In genomic region chr7:107017965-107018714, GRCh38 we compare ENCODE assay signal across 19 cellular contexts. TPM values are rescaled to one million over a fixed set of nuclear protein-coding genes. Genes with fewer than 3 reads are reported as not detected.
DNase-seq lines count a peak whose midpoint lies in the region; ATAC-seq and TF ChIP-seq lines count a peak whose summit lies in the region.
"Had no signal": no experiment of that assay in that cellular context is flagged by ENCODE, and none has a peak within 500 bp of the region (broad histone marks: within the 10 kb centered on the region; RNA-seq: fewer than 3 reads in every experiment).

No MANE protein-coding gene starts in this region.

- POLR2A ChIA-PET in T-cell (lab: Charles Lee): no interaction called here

- H3K9me3 Mint-ChIP-seq in T-cell: no peaks in the 10 kb centered on the region
- H3K9me3 Mint-ChIP-seq: CD4-positive, alpha-beta T cell had no signal

- H3K9me3 ChIP-seq in right atrium auricular region: peaks cover 0 to 1% of the 10 kb centered on the region in 2 donors
- H3K9me3 ChIP-seq in subcutaneous abdominal adipose tissue (ENCODE audit: control insufficient read depth in 5 of 5, low read length in 5 of 5): peaks cover 0 to 5% (median 0%) of the 10 kb centered on the region in 5 donors
- H3K9me3 ChIP-seq: A549, Caco-2, HAP-1 had no signal

- ATAC-seq in left ventricle myocardium superior (peak; percentile 26), GM18502 (IDR thresholded peaks at IDR 0.05; ENCODE audit: poor library complexity, unreplicated experiment) (no peak), T-cell (replicated peaks in 1 of 4) (no peak)
- ATAC-seq: A549 had no signal

- H3K27ac ChIP-seq in right atrium auricular region (no peak overlapping the region), subcutaneous abdominal adipose tissue (ENCODE audit: low read depth, low read length) (peak overlapping the region; percentile 25)
- H3K27ac ChIP-seq: 22Rv1, A549, C4-2B had no signal

- H3K27me3 Mint-ChIP-seq in T-cell: peaks cover 2 to 4% of the 10 kb centered on the region in 2 donors

- H3K27ac Mint-ChIP-seq in T-cell: no peak overlapping the region
- H3K27ac Mint-ChIP-seq: CD4-positive, alpha-beta T cell had no signal

- H3K27me3 ChIP-seq in right atrium auricular region: no peaks in the 10 kb centered on the region
- no peaks in the 10 kb centered on the region for H3K27me3 ChIP-seq in subcutaneous abdominal adipose tissue (ENCODE audit: control insufficient read depth in 5 of 5, insufficient read depth in 4 of 5, low read length in 5 of 5)

- no peak for TF ChIP-seq CTCF in right atrium auricular region (IDR thresholded peaks at IDR 0.05)

- CTCF ChIA-PET in T-cell (lab: Charles Lee): no interaction called here

- peaks cover 0 to 4% of the 10 kb centered on the region in 2 donors for H3K4me1 ChIP-seq in right atrium auricular region
- peaks cover 0 to 18% (median 8%) of the 10 kb centered on the region in 5 donors for H3K4me1 ChIP-seq in subcutaneous abdominal adipose tissue (ENCODE audit: control insufficient read depth in 5 of 5, insufficient read depth in 5 of 5, low read length in 5 of 5)
- H3K4me1 ChIP-seq: A549, Caco-2, HAP-1 had no signal

- H3K4me3 ChIP-seq in right atrium auricular region (no peak overlapping the region), subcutaneous abdominal adipose tissue (ENCODE audit: low read depth in 1 of 5, low read length in 5 of 5) (no peak overlapping the region)
- H3K4me3 ChIP-seq: A549, HAP-1 had no signal

- H3K9ac ChIP-seq in subcutaneous abdominal adipose tissue (ENCODE audit: low read length in 5 of 5): no peak overlapping the region

- H3K36me3 ChIP-seq in right atrium auricular region (no peaks in the 10 kb centered on the region), subcutaneous abdominal adipose tissue (ENCODE audit: control insufficient read depth in 5 of 5, insufficient read depth in 5 of 5, low read length in 5 of 5) (no peaks in the 10 kb centered on the region)
- H3K36me3 ChIP-seq: HAP-1 had no signal

- no peaks in the 10 kb centered on the region for H3K4me1 Mint-ChIP-seq in T-cell

- no peak overlapping the region for H3K4me3 Mint-ChIP-seq in T-cell
- H3K4me3 Mint-ChIP-seq: CD4-positive, alpha-beta T cell had no signal

- DNase-seq in left ventricle myocardium superior: no peak
- DNase-seq in right atrium auricular region (ENCODE audit: low spot score): no peak
- DNase-seq in erythroblast (lab: John Stamatoyannopoulos, UW): peak; percentile 65 to 78
- no peak for DNase-seq in T-helper 1 cell
- DNase-seq in T-cell: no peak
- DNase-seq: AML-193; Caco-2; CD4-positive, alpha-beta T cell; DMS153; DMS79; GDM1; IMR-90; KBM-7 had no signal

- no peak for TF ChIP-seq POLR2A in erythroblast (IDR thresholded peaks at IDR 0.05; ENCODE audit: low read length)

- intact Hi-C loops in left ventricle myocardium superior (cut with micrococcal nuclease): no loop called here

- H3K36me3 Mint-ChIP-seq in T-cell: no peaks in the 10 kb centered on the region

RNA-seq across cellular contexts. Expression of gene PRKAR2B, which starts 26.4 kb away (rescaled TPM):
- 24.2 TPM for total RNA-seq in left ventricle myocardium superior
- 10 to 100 TPM; 30.1 to 30.4 TPM for total RNA-seq in right atrium auricular region
- 1 to 10 TPM in 3 of 5 donors, under 1 TPM in 2; 0.58 to 2.2 (median 1.0) TPM for total RNA-seq in T-cell

Comparison
In these comparisons a context has a peak if more than half of its experiments do, and no peak if none do; other contexts are left out.
1. DNase-seq: peak in erythroblast (2 of 2); none in left ventricle myocardium superior (single experiment), right atrium auricular region (single experiment), T-helper 1 cell (0 of 5) and T-cell (0 of 34).